1 cellular context compared by ENCODE assay signal in genomic region chr21:32319012-32319411, GRCh38.
TF ChIP-seq lines count a peak whose summit lies in the region.

No MANE protein-coding gene starts in this region.

TF ChIP-seq in GM12878, 131 proteins besides CTCF, POLR2A, EP300 and RAD21:
- no peak for TF ChIP-seq KLF5 (IDR thresholded peaks at IDR 0.05; ENCODE audit: partially characterized antibody)
- no peak for TF ChIP-seq DPF2 (IDR thresholded peaks at IDR 0.05)
- no peak for TF ChIP-seq EGR1 (IDR thresholded peaks at IDR 0.05; ENCODE audit: borderline replicate concordance in 1 of 2, low read depth in 2 of 2, low read length in 2 of 2)
- TF ChIP-seq IKZF1 (conservative IDR thresholded peaks at IDR 0.05) = no peak
- TF ChIP-seq SMC3 (IDR thresholded peaks at IDR 0.05; ENCODE audit: borderline replicate concordance, low read length) = no peak
- TF ChIP-seq TCF7 (IDR thresholded peaks at IDR 0.05; ENCODE audit: borderline replicate concordance) = no peak
- TF ChIP-seq EZH2 (IDR thresholded peaks at IDR 0.05; ENCODE audit: borderline replicate concordance, control insufficient read depth, low read depth, low read length) = no peak
